15 cellular contexts compared by ENCODE assay signal in genomic region chr7:441713-442421, GRCh38.
DNase-seq lines count a peak whose midpoint lies in the region; ATAC-seq and TF ChIP-seq lines count a peak whose summit lies in the region.
"Had no signal": no experiment of that assay in that cellular context is flagged by ENCODE, and none has a peak within 500 bp of the region (broad histone marks: within the 10 kb centered on the region; RNA-seq: fewer than 3 reads in every experiment).

No MANE protein-coding gene starts in this region.

- H3K27me3 ChIP-seq in psoas muscle (ENCODE audit: insufficient read depth in 3 of 3, low read length in 2 of 3): no peaks in the 10 kb centered on the region
- H3K27me3 ChIP-seq: BLaER1 had no signal

- WGBS in psoas muscle, 3 donors: 32 to 40% (median 35%) methylated on average over 14 of the region's 14 CpGs

- TF ChIP-seq CTCF in HEK293 (tag by site-specific recombination; IDR thresholded peaks at IDR 0.05) (no peak), psoas muscle (IDR thresholded peaks at IDR 0.05) (no peak)

- H3K9me3 ChIP-seq in HEK293 (ENCODE audit: control insufficient read depth, insufficient read depth, low read depth, low read length) (no peaks in the 10 kb centered on the region), psoas muscle (no peaks in the 10 kb centered on the region)
- H3K9me3 ChIP-seq: BLaER1 had no signal

- CTCF ChIA-PET in HEK293 (lab: Yijun Ruan, JAX): interaction anchor here (0.7 to 1.2 kb wide), 2 partner anchors 8 to 70 kb away, joined by 3 read pairs; no protein-coding TSS in a partner anchor

- intact Hi-C loops in Right ventricle myocardium inferior (cut with DNase I): no loop called here
- intact Hi-C loops in left cardiac atrium (cut with DNase I): no loop called here
- intact Hi-C loops in psoas muscle (cut with DNase I): loop anchor here (5.0 kb wide), 1 partner anchor 75 kb away; the partner anchor contains the start of gene PDGFA (in 2 of the 2)

- H3K36me3 ChIP-seq in HEK293 (ENCODE audit: control insufficient read depth in 2 of 2, insufficient read depth in 1 of 2, low read length in 2 of 2) (no peaks in the 10 kb centered on the region), psoas muscle (ENCODE audit: insufficient read depth in 1 of 2, low read depth in 1 of 2) (no peaks in the 10 kb centered on the region)
- H3K36me3 ChIP-seq: BLaER1 had no signal

- POLR2A ChIA-PET in HEK293 (lab: Yijun Ruan, JAX): no interaction called here

- no peak overlapping the region for H3K4me3 ChIP-seq in HEK293 (ENCODE audit: low read depth, low read length)
- H3K4me3 ChIP-seq in psoas muscle: peak overlapping the region; percentile 34
- H3K4me3 ChIP-seq: BLaER1 had no signal

- H3K27ac ChIP-seq in HEK293 (ENCODE audit: extremely low read depth, low read depth, low read length) (no peak overlapping the region), psoas muscle (peak overlapping the region; percentile 63)
- H3K27ac ChIP-seq: BLaER1 had no signal

- H3K4me1 ChIP-seq in HEK293 (ENCODE audit: control insufficient read depth, insufficient read depth, low read length) (no peaks in the 10 kb centered on the region), psoas muscle (peaks cover 15% of the 10 kb centered on the region)

- DNase-seq in Right ventricle myocardium inferior (ENCODE audit: missing footprints) (peak; percentile 40), left cardiac atrium (no peak), psoas muscle (peak; percentile 56 to 89)
- DNase-seq: 8988T; Calu3; CD4-positive, alpha-beta memory T cell; DMS79 treated with DMSO at 0.1 percent for 48 hours; GF-D8; H9 had no signal

- ATAC-seq in Right ventricle myocardium inferior (no peak), left cardiac atrium (no peak), psoas muscle (peak; percentile 89 to 97 (median 92)), GM21737 (IDR thresholded peaks at IDR 0.05; ENCODE audit: unreplicated experiment) (no peak), GM19328 (IDR thresholded peaks at IDR 0.05; ENCODE audit: unreplicated experiment) (no peak), GM19351 (IDR thresholded peaks at IDR 0.05; ENCODE audit: unreplicated experiment) (no peak)
- ATAC-seq: HepG2 had no signal

TF ChIP-seq in HEK293, 187 proteins besides CTCF, POLR2A, EP300 and RAD21:
- TF ChIP-seq GLIS1 (tag by site-specific recombination; IDR thresholded peaks at IDR 0.05) (peak; percentile 92), ZNF223 (tag by site-specific recombination; IDR thresholded peaks at IDR 0.05) (no peak), BCL11A (tag by site-specific recombination; IDR thresholded peaks at IDR 0.05; ENCODE audit: low read depth) (no peak), ZBTB1 (tag by site-specific recombination; IDR thresholded peaks at IDR 0.05) (no peak), ZNF747 (tag by site-specific recombination; IDR thresholded peaks at IDR 0.05) (no peak), ZIC2 (tag by site-specific recombination; IDR thresholded peaks at IDR 0.05) (peak; percentile 92), ZNF155 (tag by site-specific recombination; IDR thresholded peaks at IDR 0.05) (no peak)
- TF ChIP-seq, protein P1, sequence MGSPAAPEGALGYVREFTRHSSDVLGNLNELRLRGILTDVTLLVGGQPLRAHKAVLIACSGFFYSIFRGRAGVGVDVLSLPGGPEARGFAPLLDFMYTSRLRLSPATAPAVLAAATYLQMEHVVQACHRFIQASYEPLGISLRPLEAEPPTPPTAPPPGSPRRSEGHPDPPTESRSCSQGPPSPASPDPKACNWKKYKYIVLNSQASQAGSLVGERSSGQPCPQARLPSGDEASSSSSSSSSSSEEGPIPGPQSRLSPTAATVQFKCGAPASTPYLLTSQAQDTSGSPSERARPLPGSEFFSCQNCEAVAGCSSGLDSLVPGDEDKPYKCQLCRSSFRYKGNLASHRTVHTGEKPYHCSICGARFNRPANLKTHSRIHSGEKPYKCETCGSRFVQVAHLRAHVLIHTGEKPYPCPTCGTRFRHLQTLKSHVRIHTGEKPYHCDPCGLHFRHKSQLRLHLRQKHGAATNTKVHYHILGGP (tag by site-specific recombination; IDR thresholded peaks at IDR 0.05): no peak

Comparison
In these comparisons a context has a peak if more than half of its experiments do, and no peak if none do; other contexts are left out.
1. ATAC-seq: peak in psoas muscle (4 of 4); none in Right ventricle myocardium inferior (single experiment), left cardiac atrium (0 of 2), GM21737 (single experiment), GM19328 (single experiment) and GM19351 (single experiment).
2. intact Hi-C loops: an anchor here in psoas muscle (5.0 kb wide); none called in Right ventricle myocardium inferior and left cardiac atrium.